Comparison of ENCODE assay signal across 25 cellular contexts in genomic region chr12:559907-560455, GRCh38.
A peak's percentile ranks its signal among the peaks of the same experiment; 100 is the strongest.
DNase-seq lines count a peak whose midpoint lies in the region; ATAC-seq, FAIRE-seq and TF ChIP-seq lines count a peak whose summit lies in the region.
"Had no signal": no experiment of that assay in that cellular context is flagged by ENCODE, and none has a peak within 500 bp of the region (broad histone marks: within the 10 kb centered on the region; RNA-seq: fewer than 3 reads in every experiment).

No MANE protein-coding gene starts in this region.

- H3K27me3 Mint-ChIP-seq in glutamatergic neuron (ENCODE audit: unreplicated experiment), result peaks cover 10% of the 10 kb centered on the region
- H3K27me3 Mint-ChIP-seq in nephron progenitor cell (ENCODE audit: low read depth, poor library complexity), result peaks cover 15% of the 10 kb centered on the region
- H3K27me3 Mint-ChIP-seq: IgD-negative memory B cell had no signal

- H3K4me3 Mint-ChIP-seq in glutamatergic neuron (ENCODE audit: unreplicated experiment) (peak overlapping the region; percentile 45), nephron progenitor cell (no peak overlapping the region)
- H3K4me3 Mint-ChIP-seq: IgD-negative memory B cell had no signal

- TF ChIP-seq POLR2A in HepG2 (IDR thresholded peaks at IDR 0.05; ENCODE audit: insufficient read depth in 1 of 2, low read depth in 2 of 2, low read length in 2 of 2) (no peak), right lobe of liver (IDR thresholded peaks at IDR 0.05) (no peak)

- DNase-seq in HepG2 (ENCODE audit: low spot score), result no peak
- no peak for DNase-seq in right lobe of liver
- DNase-seq in RWPE2 (ENCODE audit: low spot score), result peak; percentile 43
- no peak for DNase-seq in glutamatergic neuron
- no peak for DNase-seq in foreskin keratinocyte
- no peak for DNase-seq in germinal center (ENCODE audit: low spot score)
- no peak for DNase-seq in nephron progenitor cell
- DNase-seq in activated CD4-positive, alpha-beta T cell treated with anti-CD3 and anti-CD28 coated beads for 4 hours, result no peak
- DNase-seq: activated naive CD4-positive, alpha-beta T cell treated with anti-CD3 and anti-CD28 coated beads, Interleukin-2, amount 50 U/mL, for 16 hours; aorta; C1 segment of cervical spinal cord; central memory CD4-positive, alpha-beta T cell; foreskin fibroblast; islet precursor cell; lower lobe of right lung; MG63; NCI-H187; NCI-H774; Peyer's patch; stimulated activated CD4-positive, alpha-beta T cell treated with anti-CD3 and anti-CD28 coated beads, Interleukin-12 subunit alpha, Interleukin-12 subunit beta, amount 100 ng/mL, for 4 hours; WERI-Rb-1 had no signal

- in situ Hi-C loops in HepG2 (cut with HindIII; ENCODE audit: extremely low pct_ligation_motif_present, low pct_unique_long_range_greater_than_20kb), result loop anchor here (10.0 to 25.0 kb wide), 3 partner anchors 325 to 1027 kb away; partner anchors contain the start of gene FBXL14

- no peaks in the 10 kb centered on the region for H3K36me3 ChIP-seq in HepG2 (replicated peaks in 1 of 2; ENCODE audit: control insufficient read depth in 1 of 2, insufficient read depth in 2 of 2, low read length in 2 of 2)
- H3K36me3 ChIP-seq in right lobe of liver, result no peaks in the 10 kb centered on the region
- H3K36me3 ChIP-seq in RWPE2 (ENCODE audit: low read depth), result no peaks in the 10 kb centered on the region
- H3K36me3 ChIP-seq: lower lobe of right lung, MG63, Peyer's patch, vagina had no signal

- no peak for TF ChIP-seq EP300 in HepG2 (IDR thresholded peaks at IDR 0.05; ENCODE audit: low read depth in 2 of 2, low read length in 2 of 2)
- no peak for TF ChIP-seq EP300 in HepG2 (CRISPR knock-in tag; IDR thresholded peaks at IDR 0.05; ENCODE audit: borderline replicate concordance)

- H3K4me3 ChIP-seq in HepG2 (replicated peaks in 1 of 3; ENCODE audit: insufficient read depth in 1 of 3, low read depth in 2 of 3, low read length in 3 of 3) (no peak overlapping the region), right lobe of liver (no peak overlapping the region), RWPE2 (ENCODE audit: severe bottlenecking) (no peak overlapping the region)
- H3K4me3 ChIP-seq: lower lobe of right lung, MG63, Peyer's patch, right atrium auricular region, vagina had no signal

- 80% methylated on average over 14 of the region's 14 CpGs for WGBS in HepG2 (ENCODE audit: low lambda C conversion rate)
- 61% methylated on average over 6 of the region's 14 CpGs for WGBS in right lobe of liver (ENCODE audit: insufficient coverage, low coverage, low lambda C conversion rate, missing lambda C conversion rate)

- H3K27ac Mint-ChIP-seq in glutamatergic neuron (ENCODE audit: unreplicated experiment) (peak overlapping the region; percentile 90), nephron progenitor cell (no peak overlapping the region)

- no peak for ATAC-seq in HepG2
- ATAC-seq in right lobe of liver, result no peak
- ATAC-seq in RWPE2 (ENCODE audit: low read depth), result no peak
- ATAC-seq in foreskin keratinocyte, result no peak

- CTCF ChIA-PET in HepG2 (lab: Yijun Ruan, JAX; ENCODE audit: low intra/inter-chr PET ratio, low total read pairs), result no interaction called here

- no peak for TF ChIP-seq RAD21 in HepG2 (CRISPR knock-in tag; IDR thresholded peaks at IDR 0.05)

- no TSS peak for BruUV-seq in HepG2 (replicated peaks; lab: Mats Ljungman, UMichigan)

- H3K9me3 ChIP-seq in HepG2 (ENCODE audit: low read length) (no peaks in the 10 kb centered on the region), right lobe of liver (no peaks in the 10 kb centered on the region), RWPE2 (ENCODE audit: severe bottlenecking) (no peaks in the 10 kb centered on the region)
- H3K9me3 ChIP-seq: lower lobe of right lung, MG63, Peyer's patch, right atrium auricular region, vagina had no signal

- H3K9me3 Mint-ChIP-seq in glutamatergic neuron (ENCODE audit: unreplicated experiment), result peaks cover 23% of the 10 kb centered on the region
- H3K9me3 Mint-ChIP-seq in nephron progenitor cell, result no peaks in the 10 kb centered on the region
- H3K9me3 Mint-ChIP-seq: IgD-negative memory B cell had no signal

- H3K27ac ChIP-seq in HepG2 (ENCODE audit: extremely low read length, insufficient read depth, low read length) (no peak overlapping the region), right lobe of liver (no peak overlapping the region), RWPE2 (ENCODE audit: poor library complexity, severe bottlenecking) (no peak overlapping the region), foreskin keratinocyte (no peak overlapping the region)
- H3K27ac ChIP-seq: lower lobe of right lung, Peyer's patch, right atrium auricular region, vagina, WERI-Rb-1 had no signal

- H2AFZ ChIP-seq in HepG2 (ENCODE audit: low read length), result no peak overlapping the region

- intact Hi-C loops in HepG2 (cut with micrococcal nuclease; ENCODE audit: unreplicated experiment) (no loop called here), right lobe of liver (cut with DNase I) (loop anchor here in 1 of 2 donors (10.0 kb wide), 1 partner anchor 255 kb away; no protein-coding TSS in a partner anchor)

- H3K4me1 Mint-ChIP-seq in glutamatergic neuron (ENCODE audit: low read depth, unreplicated experiment), result peaks cover 50% of the 10 kb centered on the region
- peaks cover 18% of the 10 kb centered on the region for H3K4me1 Mint-ChIP-seq in nephron progenitor cell

- TF ChIP-seq CTCF in HepG2 (CRISPR knock-in tag; IDR thresholded peaks at IDR 0.05) (no peak), right lobe of liver (IDR thresholded peaks at IDR 0.05) (no peak), RWPE2 (IDR thresholded peaks at IDR 0.05; ENCODE audit: poor library complexity, severe bottlenecking) (no peak), glutamatergic neuron (IDR thresholded peaks at IDR 0.05; ENCODE audit: partially characterized antibody, unreplicated experiment) (no peak), foreskin keratinocyte (conservative IDR thresholded peaks at IDR 0.05) (no peak), nephron progenitor cell (IDR thresholded peaks at IDR 0.05) (no peak)

- H3K9ac ChIP-seq in HepG2 (ENCODE audit: insufficient read depth, low read depth, low read length), result no peak overlapping the region

- H3K4me1 ChIP-seq in HepG2 (ENCODE audit: insufficient read depth, low read length) (peaks cover 12% of the 10 kb centered on the region), right lobe of liver (peaks cover 0 to 5% (median 0%) of the 10 kb centered on the region in 4 donors), RWPE2 (ENCODE audit: insufficient read depth, poor library complexity, severe bottlenecking) (no peaks in the 10 kb centered on the region), foreskin keratinocyte (no peaks in the 10 kb centered on the region)
- H3K4me1 ChIP-seq: right atrium auricular region, vagina had no signal

- H3K79me2 ChIP-seq in HepG2 (ENCODE audit: insufficient read depth, low read length), result no peaks in the 10 kb centered on the region

- FAIRE-seq in HepG2 (lab: Jason Lieb, UNC), result no peak
- FAIRE-seq: G401.6 had no signal

- no peak overlapping the region for H3K4me2 ChIP-seq in HepG2 (ENCODE audit: low read depth, low read length)

- H3K36me3 Mint-ChIP-seq in glutamatergic neuron (ENCODE audit: unreplicated experiment) (no peaks in the 10 kb centered on the region), nephron progenitor cell (ENCODE audit: low read depth) (peaks cover 4% of the 10 kb centered on the region)

- peaks cover 3 to 6% of the 10 kb centered on the region in 2 experiments; a peak in 2 of 5 replicates for H3K27me3 ChIP-seq in HepG2 (ENCODE audit: control insufficient read depth in 1 of 2, insufficient read depth in 2 of 2, low read length in 2 of 2)
- no peaks in the 10 kb centered on the region for H3K27me3 ChIP-seq in right lobe of liver
- no peaks in the 10 kb centered on the region for H3K27me3 ChIP-seq in RWPE2 (ENCODE audit: insufficient read depth, poor library complexity, severe bottlenecking)
- H3K27me3 ChIP-seq in foreskin keratinocyte, result no peaks in the 10 kb centered on the region
- H3K27me3 ChIP-seq: Peyer's patch, right atrium auricular region, vagina had no signal

- no peaks in the 10 kb centered on the region for H4K20me1 ChIP-seq in HepG2 (ENCODE audit: insufficient read depth, low read length)

- POLR2A ChIA-PET in HepG2 (lab: Yijun Ruan, JAX), result no interaction called here

TF ChIP-seq in HepG2, 621 proteins besides CTCF, POLR2A, EP300 and RAD21:
- TF ChIP-seq ZNF629 (CRISPR knock-in tag; conservative IDR thresholded peaks at IDR 0.05) (0 out of 2 replicates have a peak, but pooled peaks have one; percentile 29), CHD4 (IDR thresholded peaks at IDR 0.05; ENCODE audit: borderline replicate concordance, low read length) (no peak)
